ENCODE assay signal across 8 cellular contexts in genomic region chr9:5832543-5833529, GRCh38. TPM values are rescaled to one million over a fixed set of nuclear protein-coding genes. Genes with fewer than 3 reads are reported as not detected.
DNase-seq lines count a peak whose midpoint lies in the region; ATAC-seq, FAIRE-seq and TF ChIP-seq lines count a peak whose summit lies in the region.

A gene with protein sequence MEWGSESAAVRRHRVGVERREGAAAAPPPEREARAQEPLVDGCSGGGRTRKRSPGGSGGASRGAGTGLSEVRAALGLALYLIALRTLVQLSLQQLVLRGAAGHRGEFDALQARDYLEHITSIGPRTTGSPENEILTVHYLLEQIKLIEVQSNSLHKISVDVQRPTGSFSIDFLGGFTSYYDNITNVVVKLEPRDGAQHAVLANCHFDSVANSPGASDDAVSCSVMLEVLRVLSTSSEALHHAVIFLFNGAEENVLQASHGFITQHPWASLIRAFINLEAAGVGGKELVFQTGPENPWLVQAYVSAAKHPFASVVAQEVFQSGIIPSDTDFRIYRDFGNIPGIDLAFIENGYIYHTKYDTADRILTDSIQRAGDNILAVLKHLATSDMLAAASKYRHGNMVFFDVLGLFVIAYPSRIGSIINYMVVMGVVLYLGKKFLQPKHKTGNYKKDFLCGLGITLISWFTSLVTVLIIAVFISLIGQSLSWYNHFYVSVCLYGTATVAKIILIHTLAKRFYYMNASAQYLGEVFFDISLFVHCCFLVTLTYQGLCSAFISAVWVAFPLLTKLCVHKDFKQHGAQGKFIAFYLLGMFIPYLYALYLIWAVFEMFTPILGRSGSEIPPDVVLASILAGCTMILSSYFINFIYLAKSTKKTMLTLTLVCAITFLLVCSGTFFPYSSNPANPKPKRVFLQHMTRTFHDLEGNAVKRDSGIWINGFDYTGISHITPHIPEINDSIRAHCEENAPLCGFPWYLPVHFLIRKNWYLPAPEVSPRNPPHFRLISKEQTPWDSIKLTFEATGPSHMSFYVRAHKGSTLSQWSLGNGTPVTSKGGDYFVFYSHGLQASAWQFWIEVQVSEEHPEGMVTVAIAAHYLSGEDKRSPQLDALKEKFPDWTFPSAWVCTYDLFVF (minus strand): TSS chr9:5833117. CDS start chr9:5833027, 90 bp downstream.

- H3K4me2 ChIP-seq in HCT116 (ENCODE audit: low read length) (peak within 1 kb of the TSS; percentile 82), MM.1S (ENCODE audit: low read depth, low read length) (peak within 1 kb of the TSS; percentile 72)

- no TSS peak for BruUV-seq in HCT116 (replicated peaks; lab: Mats Ljungman, UMichigan)

- peak; percentile 89 for ATAC-seq in HCT116

- no peak for FAIRE-seq in frontal cortex (lab: Jason Lieb, UNC)

- H3K9ac ChIP-seq in HCT116 (ENCODE audit: low read length): peak within 1 kb of the TSS; percentile 74
- peak within 1 kb of the TSS; percentile 68 for H3K9ac ChIP-seq in MM.1S (ENCODE audit: low read length)

- TF ChIP-seq POLR2A in HCT116 (IDR thresholded peaks at IDR 0.05; ENCODE audit: borderline replicate concordance, extremely low read depth, insufficient read depth, insufficient read length): peak; percentile 76

- TF ChIP-seq RAD21 in HCT116 (IDR thresholded peaks at IDR 0.05; ENCODE audit: low read depth): peak; percentile 54

- CTCF ChIA-PET in HCT116 (lab: Charles Lee): interaction anchor here (0.6 to 2.1 kb wide), 11 partner anchors 10 to 221 kb away, joined by 3 to 12 read pairs (median 3); a partner anchor contains a TSS

- H3K4me1 ChIP-seq in HCT116 (ENCODE audit: control insufficient read depth in 1 of 2, insufficient read depth in 2 of 2, low read length in 2 of 2): peaks cover 8 to 18% of the 10 kb centered on the region in 2 experiments
- H3K4me1 ChIP-seq in MM.1S (ENCODE audit: low read length): 0 out of 2 replicates have a peak, but pooled peaks cover 9% of the 10 kb centered on the region
- H3K4me1 ChIP-seq in neutrophil (ENCODE audit: control insufficient read depth in 1 of 2, insufficient read depth in 1 of 2, low read depth in 1 of 2, low read length in 1 of 2): peaks cover 16 to 22% of the 10 kb centered on the region in 2 experiments

- intact Hi-C loops in HCT116 (cut with micrococcal nuclease): no loop called here

- DNase-seq in GM04504 (ENCODE audit: low read depth) (peak; percentile 55), HCT116 (ENCODE audit: low read depth, low spot score) (peak; percentile 41), MM.1S (peak; percentile 89), SHP77 treated with DMSO at 0.1 percent for 48 hours (lab: John Stamatoyannopoulos, UW) (peak; percentile 57), frontal cortex (ENCODE audit: low spot score in 2 of 2) (peak; percentile 84 to 85), substantia nigra (lab: John Stamatoyannopoulos, UW) (peak; percentile 56 to 94 (median 87))
- DNase-seq in activated gamma-delta T cell treated with anti-CD3 and anti-CD28 coated beads, Interleukin-2, amount 50 U/mL, for 16 hours (ENCODE audit: low read depth): peak; percentile 85

- H3K27me3 ChIP-seq in HCT116 (ENCODE audit: insufficient read depth, low read length) (no peaks in the 10 kb centered on the region), MM.1S (replicated peaks; ENCODE audit: insufficient read depth, low read length) (no peaks in the 10 kb centered on the region), neutrophil (no peaks in the 10 kb centered on the region)

- POLR2A ChIA-PET in HCT116 (lab: Charles Lee): interaction anchor here (0.8 to 1.0 kb wide), 2 partner anchors 47 to 1347 kb away, joined by 3 read pairs; no protein-coding TSS in a partner anchor

- TF ChIP-seq CTCF in HCT116 (IDR thresholded peaks at IDR 0.05 in 2 of 3, conservative IDR thresholded peaks at IDR 0.05 in 1 of 3; ENCODE audit: borderline replicate concordance in 1 of 3, insufficient read depth in 1 of 3, low read depth in 2 of 3, low read length in 2 of 3) (peak; percentile 42 to 83 (median 83); a peak in 5 of 6 replicates), MM.1S (IDR thresholded peaks at IDR 0.05; ENCODE audit: low read length) (peak; percentile 90), neutrophil (IDR thresholded peaks at IDR 0.05) (peak; percentile 81)

- peak within 1 kb of the TSS; percentile 57 to 74 for H3K4me3 ChIP-seq in HCT116 (replicated peaks in 1 of 2; ENCODE audit: low read depth in 1 of 2, low read length in 2 of 2)
- peak within 1 kb of the TSS; percentile 83 for H3K4me3 ChIP-seq in MM.1S (ENCODE audit: low read length)
- H3K4me3 ChIP-seq in neutrophil (ENCODE audit: low read depth in 1 of 2, low read length in 1 of 2): peak within 1 kb of the TSS; percentile 79 to 80

- H3F3A ChIP-seq in MM.1S (ENCODE audit: insufficient read depth, low read length): no peaks in the 10 kb centered on the region

- H2AFZ ChIP-seq in HCT116 (ENCODE audit: low read depth, low read length, poor library complexity, severe bottlenecking) (peak within 1 kb of the TSS; percentile 75), MM.1S (ENCODE audit: low read length) (peak within 1 kb of the TSS; percentile 57)

- peak within 1 kb of the TSS; percentile 86 for H3K27ac ChIP-seq in HCT116 (ENCODE audit: low read depth, low read length)
- peak within 1 kb of the TSS; percentile 70; the same call in 1 of the 2 replicates for H3K27ac ChIP-seq in MM.1S (ENCODE audit: low read length)
- H3K27ac ChIP-seq in neutrophil: peak within 1 kb of the TSS; percentile 75
- H3K27ac ChIP-seq in substantia nigra (ENCODE audit: low read depth, low read length, poor library complexity, severe bottlenecking): peak within 1 kb of the TSS; percentile 88

- peaks cover 4 to 17% of the 10 kb centered on the region in 2 experiments; a peak in 3 of 4 replicates for H3K36me3 ChIP-seq in HCT116 (ENCODE audit: control insufficient read depth in 1 of 2, insufficient read depth in 2 of 2, low read length in 2 of 2)
- no peaks in the 10 kb centered on the region for H3K36me3 ChIP-seq in MM.1S (replicated peaks; ENCODE audit: insufficient read depth, low read length)
- no peaks in the 10 kb centered on the region for H3K36me3 ChIP-seq in neutrophil

- H3K9me2 ChIP-seq in HCT116 (ENCODE audit: insufficient read depth): no peaks in the 10 kb centered on the region
- no peaks in the 10 kb centered on the region for H3K9me2 ChIP-seq in MM.1S (replicated peaks; ENCODE audit: insufficient read depth, low read length)

- H3K9me3 ChIP-seq in HCT116 (ENCODE audit: control insufficient read depth in 1 of 2, insufficient read depth in 1 of 2, low read depth in 1 of 2, low read length in 2 of 2) (no peaks in the 10 kb centered on the region), MM.1S (replicated peaks; ENCODE audit: insufficient read depth, low read length) (no peaks in the 10 kb centered on the region), neutrophil (no peaks in the 10 kb centered on the region)

- RAD21 ChIA-PET in HCT116 (lab: Charles Lee; ENCODE audit: low non-redundant PET in 1 of 2, low total read pairs in 2 of 2, uncharacterized antibody in 2 of 2, unreplicated experiment in 2 of 2): interaction anchor here in 1 of 2 experiments (0.8 kb wide), 1 partner anchor 46 kb away, joined by 3 read pairs; no protein-coding TSS in a partner anchor

- H4K20me1 ChIP-seq in HCT116 (ENCODE audit: insufficient read depth) (no peaks in the 10 kb centered on the region), MM.1S (ENCODE audit: insufficient read depth, low read length) (no peaks in the 10 kb centered on the region)

- H3K79me2 ChIP-seq in HCT116 (ENCODE audit: insufficient read depth, low read length): peaks cover 33% of the 10 kb centered on the region
- H3K79me2 ChIP-seq in MM.1S (ENCODE audit: low read length): peaks cover 46% of the 10 kb centered on the region

TF ChIP-seq in HCT116, 20 proteins besides CTCF, POLR2A, EP300 and RAD21 (continues in another document):
- TF ChIP-seq MAX (IDR thresholded peaks at IDR 0.05): peak; percentile 71
- no peak for TF ChIP-seq EGR1 (IDR thresholded peaks at IDR 0.05; ENCODE audit: low read depth)
- TF ChIP-seq ZFX (IDR thresholded peaks at IDR 0.05): peak; percentile 73
- 0 out of 2 replicates have a peak, but pooled peaks have one; percentile 6 for TF ChIP-seq FOSL1 (IDR thresholded peaks at IDR 0.05; ENCODE audit: low read depth)
- TF ChIP-seq, protein P1, sequence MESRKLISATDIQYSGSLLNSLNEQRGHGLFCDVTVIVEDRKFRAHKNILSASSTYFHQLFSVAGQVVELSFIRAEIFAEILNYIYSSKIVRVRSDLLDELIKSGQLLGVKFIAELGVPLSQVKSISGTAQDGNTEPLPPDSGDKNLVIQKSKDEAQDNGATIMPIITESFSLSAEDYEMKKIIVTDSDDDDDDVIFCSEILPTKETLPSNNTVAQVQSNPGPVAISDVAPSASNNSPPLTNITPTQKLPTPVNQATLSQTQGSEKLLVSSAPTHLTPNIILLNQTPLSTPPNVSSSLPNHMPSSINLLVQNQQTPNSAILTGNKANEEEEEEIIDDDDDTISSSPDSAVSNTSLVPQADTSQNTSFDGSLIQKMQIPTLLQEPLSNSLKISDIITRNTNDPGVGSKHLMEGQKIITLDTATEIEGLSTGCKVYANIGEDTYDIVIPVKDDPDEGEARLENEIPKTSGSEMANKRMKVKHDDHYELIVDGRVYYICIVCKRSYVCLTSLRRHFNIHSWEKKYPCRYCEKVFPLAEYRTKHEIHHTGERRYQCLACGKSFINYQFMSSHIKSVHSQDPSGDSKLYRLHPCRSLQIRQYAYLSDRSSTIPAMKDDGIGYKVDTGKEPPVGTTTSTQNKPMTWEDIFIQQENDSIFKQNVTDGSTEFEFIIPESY (IDR thresholded peaks at IDR 0.05; ENCODE audit: extremely low read depth, insufficient replicate concordance, low read length): no peak
- no peak; the same call in 1 of the 2 replicates for TF ChIP-seq JUND (IDR thresholded peaks at IDR 0.05)
- no peak for TF ChIP-seq TCF7L2 (IDR thresholded peaks at IDR 0.05; ENCODE audit: borderline replicate concordance, extremely low read depth, insufficient read depth, insufficient read length)
- 0 out of 2 replicates have a peak, but pooled peaks have one; percentile 37 for TF ChIP-seq SP1 (IDR thresholded peaks at IDR 0.05; ENCODE audit: low read depth)
- peak; percentile 83; the same call in 1 of the 2 replicates for TF ChIP-seq CBX3 (IDR thresholded peaks at IDR 0.05; ENCODE audit: low read depth)
- TF ChIP-seq EZH2 (IDR thresholded peaks at IDR 0.05): no peak
- peak; percentile 78 for TF ChIP-seq POLR2AphosphoS5 (IDR thresholded peaks at IDR 0.05; ENCODE audit: low read depth, low read length)
- TF ChIP-seq YY1 (IDR thresholded peaks at IDR 0.05; ENCODE audit: extremely low read depth, insufficient replicate concordance, low read depth, low read length): peak; percentile 71

RNA-seq across cellular contexts. Expression of the gene that starts here (rescaled TPM):
- 29.9 TPM for total RNA-seq in HCT116 (2021; ENCODE audit: unreplicated experiment)
- 23.0 and 24.7 TPM in 2 replicates for polyA plus RNA-seq in HCT116 (2012)
- total RNA-seq in frontal cortex: 13.9 TPM

Comparison
In these comparisons a context has a peak if more than half of its experiments do, and no peak if none do; other contexts are left out.
1. Peak in every context shown above with its lines: DNase-seq, ATAC-seq, H3K4me3 ChIP-seq and H3K27ac ChIP-seq.